16 cellular contexts compared by ENCODE assay signal in genomic region chr10:3622427-3622826, GRCh38.
A peak's percentile ranks its signal among the peaks of the same experiment; 100 is the strongest.
DNase-seq lines count a peak whose midpoint lies in the region; TF ChIP-seq lines count a peak whose summit lies in the region.
"Had no signal": no experiment of that assay in that cellular context is flagged by ENCODE, and none has a peak within 500 bp of the region (broad histone marks: within the 10 kb centered on the region; RNA-seq: fewer than 3 reads in every experiment).

No MANE protein-coding gene starts in this region.

- H3K4me2 ChIP-seq in OCI-LY3 (ENCODE audit: low read length) = no peak overlapping the region

- H3K9me3 ChIP-seq in Caco-2 (no peaks in the 10 kb centered on the region), OCI-LY3 (ENCODE audit: insufficient read depth, low read length) (no peaks in the 10 kb centered on the region)
- H3K9me3 ChIP-seq: HAP-1, Peyer's patch had no signal

- H3K79me2 ChIP-seq in OCI-LY3 (ENCODE audit: low read length) = no peaks in the 10 kb centered on the region

- CTCF ChIA-PET in Caco-2 (lab: Charles Lee) = no interaction called here

- H3K9me3 Mint-ChIP-seq in Caco-2 (ENCODE audit: unreplicated experiment) (peaks cover 13% of the 10 kb centered on the region), glutamatergic neuron (ENCODE audit: unreplicated experiment) (no peaks in the 10 kb centered on the region)

- no peak overlapping the region for H3K27ac ChIP-seq in OCI-LY3 (ENCODE audit: low read length)
- H3K27ac ChIP-seq: 22Rv1 had no signal

- DNase-seq in DMS53 (lab: John Stamatoyannopoulos, UW) (peak; percentile 14), DMS53 treated with DMSO at 0.1 percent for 48 hours (lab: John Stamatoyannopoulos, UW; ENCODE audit: unreplicated experiment) (no peak), Caco-2 (peak in 1 of 2 experiments; percentile 15), fibroblast of villous mesenchyme (ENCODE audit: low read depth) (no peak), NCI-H345 treated with DMSO at 0.1 percent for 48 hours (lab: John Stamatoyannopoulos, UW; ENCODE audit: unreplicated experiment) (no peak), HUDEP-2 (lab: John Stamatoyannopoulos, UW; ENCODE audit: unreplicated experiment in 76 of 76) (no peak), glutamatergic neuron (no peak)
- DNase-seq: heart right ventricle, kidney glomerular epithelial cell, MG63, NCI-H2227 treated with DMSO at 0.1 percent for 48 hours, Peyer's patch had no signal

- H3K27me3 ChIP-seq in Caco-2 (replicated peaks; ENCODE audit: control insufficient read depth, insufficient read depth, low read length) (no peaks in the 10 kb centered on the region), OCI-LY3 (ENCODE audit: low read depth, low read length) (no peaks in the 10 kb centered on the region)
- H3K27me3 ChIP-seq: heart right ventricle, MG63, Peyer's patch had no signal

- H3K4me1 Mint-ChIP-seq in Caco-2 (ENCODE audit: low read depth, unreplicated experiment) (peaks cover 20% of the 10 kb centered on the region), glutamatergic neuron (ENCODE audit: low read depth, unreplicated experiment) (no peaks in the 10 kb centered on the region)

- no peaks in the 10 kb centered on the region for H4K20me1 ChIP-seq in OCI-LY3 (ENCODE audit: insufficient read depth, low read length)

- no peak overlapping the region for H3K9ac ChIP-seq in OCI-LY3 (ENCODE audit: low read length)

- H3K4me3 ChIP-seq in Caco-2 (ENCODE audit: low read depth, low read length) (no peak overlapping the region), OCI-LY3 (ENCODE audit: low read length) (no peak overlapping the region), fibroblast of villous mesenchyme (ENCODE audit: low read depth, low read length) (no peak overlapping the region)
- H3K4me3 ChIP-seq: HAP-1, heart right ventricle, MG63, Peyer's patch had no signal

- H3K27me3 Mint-ChIP-seq in Caco-2 (ENCODE audit: insufficient read depth, unreplicated experiment) (peaks cover 2% of the 10 kb centered on the region), glutamatergic neuron (ENCODE audit: unreplicated experiment) (no peaks in the 10 kb centered on the region)
- H3K27me3 Mint-ChIP-seq: CD4-positive, alpha-beta memory T cell had no signal

- no peak overlapping the region for H3K4me3 Mint-ChIP-seq in Caco-2 (ENCODE audit: unreplicated experiment)
- no peak overlapping the region for H3K4me3 Mint-ChIP-seq in glutamatergic neuron (ENCODE audit: unreplicated experiment)

- H3K36me3 Mint-ChIP-seq in Caco-2 (ENCODE audit: insufficient read depth, unreplicated experiment) (no peaks in the 10 kb centered on the region), glutamatergic neuron (ENCODE audit: unreplicated experiment) (peaks cover 9% of the 10 kb centered on the region)

- H3K4me1 ChIP-seq in Caco-2 = peaks cover 9% of the 10 kb centered on the region; the same call in 1 of the 2 replicates
- H3K4me1 ChIP-seq in OCI-LY3 (ENCODE audit: low read length) = peaks cover 27% of the 10 kb centered on the region
- H3K4me1 ChIP-seq: HAP-1, Peyer's patch had no signal

- H3K36me3 ChIP-seq in Caco-2 (ENCODE audit: control insufficient read depth, insufficient read depth, low read length) = no peaks in the 10 kb centered on the region
- no peaks in the 10 kb centered on the region for H3K36me3 ChIP-seq in OCI-LY3 (replicated peaks; ENCODE audit: low read depth, low read length)
- H3K36me3 ChIP-seq: HAP-1, heart right ventricle, MG63, Peyer's patch had no signal

- no peak overlapping the region for H2AFZ ChIP-seq in OCI-LY3 (ENCODE audit: low read depth, low read length)

- TF ChIP-seq CTCF in Caco-2 (IDR thresholded peaks at IDR 0.05; ENCODE audit: insufficient read depth in 1 of 2, low read depth in 1 of 2, low read length in 1 of 2, severe bottlenecking in 1 of 2, unreplicated experiment in 1 of 2) (peak in 1 of 2 experiments; percentile 8), OCI-LY3 (IDR thresholded peaks at IDR 0.05; ENCODE audit: low read depth, low read length) (peak; percentile 31), fibroblast of villous mesenchyme (IDR thresholded peaks at IDR 0.05; ENCODE audit: insufficient read depth, low read depth, low read length) (peak; percentile 12), glutamatergic neuron (IDR thresholded peaks at IDR 0.05; ENCODE audit: partially characterized antibody, unreplicated experiment) (no peak)

- intact Hi-C loops in Caco-2 (cut with micrococcal nuclease; ENCODE audit: unreplicated experiment) = no loop called here

- peak overlapping the region; percentile 29 for H3K27ac Mint-ChIP-seq in Caco-2 (ENCODE audit: unreplicated experiment)
- H3K27ac Mint-ChIP-seq in glutamatergic neuron (ENCODE audit: unreplicated experiment) = no peak overlapping the region

- BruUV-seq in Caco-2 (replicated peaks; lab: Mats Ljungman, UMichigan) = no TSS peak

- POLR2A ChIA-PET in Caco-2 (lab: Charles Lee) = interaction anchor here (0.6 kb wide), 1 partner anchor 162 kb away, joined by 3 read pairs; the partner anchor contains the start of gene KLF6
